In the genomic region with DNA sequence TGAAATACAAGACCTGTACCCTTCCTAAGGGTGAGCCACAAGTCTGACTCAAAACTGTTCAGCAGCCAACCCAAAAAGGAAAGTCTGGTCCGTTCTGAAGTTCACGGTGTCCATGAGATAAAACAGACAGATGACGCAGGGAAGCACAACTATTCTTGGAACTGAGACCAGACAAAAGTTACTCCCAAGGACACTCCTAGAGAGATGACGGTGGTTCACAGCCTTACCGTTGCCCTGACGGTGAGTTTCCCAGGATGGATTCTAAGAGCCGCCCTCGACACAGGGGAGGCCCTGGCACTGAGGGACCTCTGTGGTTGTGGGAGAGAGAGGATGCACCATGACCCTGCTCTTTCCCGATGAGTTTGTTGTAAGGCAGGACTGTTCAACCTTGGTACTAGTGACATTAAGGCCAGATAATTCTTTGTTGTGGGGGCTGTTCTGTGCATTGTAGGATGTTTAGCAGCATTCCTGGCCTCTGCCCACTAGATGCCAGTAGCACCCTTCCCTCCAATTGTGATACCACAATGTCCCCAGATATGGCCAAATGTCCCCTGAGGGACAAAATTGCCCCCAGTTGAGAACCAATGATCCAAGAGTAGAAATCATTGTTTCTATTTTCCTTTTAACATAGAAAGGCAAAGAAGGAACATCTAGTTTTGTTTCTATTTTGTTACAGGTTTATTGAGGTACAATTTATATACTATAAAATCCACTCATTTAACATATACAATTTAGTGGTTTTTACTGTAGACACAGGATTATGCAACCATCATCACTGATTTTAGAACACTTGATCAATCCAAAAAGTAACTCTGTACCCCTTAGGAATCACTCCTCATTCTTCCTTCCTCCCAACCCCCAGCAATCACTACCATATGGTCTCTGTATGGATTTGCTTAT, we compare ENCODE assay signal across 9 cellular contexts. TPM values are rescaled to one million over a fixed set of nuclear protein-coding genes. Genes with fewer than 3 reads are reported as not detected.
DNase-seq lines count a peak whose midpoint lies in the region; ATAC-seq and TF ChIP-seq lines count a peak whose summit lies in the region.
"Had no signal": no experiment of that assay in that cellular context is flagged by ENCODE, and none has a peak within 500 bp of the region (broad histone marks: within the 10 kb centered on the region; RNA-seq: fewer than 3 reads in every experiment).

No MANE protein-coding gene starts in this region.

- H3K36me3 ChIP-seq in heart left ventricle (no peaks in the 10 kb centered on the region), tibial nerve (no peaks in the 10 kb centered on the region), neuronal stem cell (replicated peaks in 1 of 2; ENCODE audit: control insufficient read depth in 2 of 2, insufficient read depth in 2 of 2, low read length in 2 of 2) (no peaks in the 10 kb centered on the region)

- H4K8ac ChIP-seq in neuronal stem cell (ENCODE audit: low read depth, low read length) = no peak overlapping the region

- H2BK5ac ChIP-seq in neuronal stem cell (ENCODE audit: low read length) = no peak overlapping the region

- intact Hi-C loops in activated naive CD4-positive, alpha-beta T cell treated with anti-CD3 and anti-CD28 coated beads for 36 hours (cut with micrococcal nuclease) = loop anchor here (1.0 kb wide), 1 partner anchor 78 kb away; no protein-coding TSS in a partner anchor
- intact Hi-C loops in heart left ventricle (cut with DNase I) = loop anchor here in 5 of 10 donors (1.0 to 5.0 kb wide), 4 partner anchors 43 to 78 kb away; a partner anchor contains a TSS

- no peak overlapping the region for H3K27ac Mint-ChIP-seq in activated naive CD4-positive, alpha-beta T cell treated with anti-CD3 and anti-CD28 coated beads for 36 hours
- H3K27ac Mint-ChIP-seq in T-helper 2 cell treated with Interferon-gamma antibody and Interleukin-4, amounts not matched to agents 5 μg/mL and 100 μg/mL, for 36 hours = no peak overlapping the region
- H3K27ac Mint-ChIP-seq: activated naive CD8-positive, alpha-beta T cell had no signal

- no peak overlapping the region for H3K18ac ChIP-seq in neuronal stem cell (ENCODE audit: low read length)

- no peaks in the 10 kb centered on the region for H3K79me1 ChIP-seq in neuronal stem cell (ENCODE audit: low read depth, low read length)

- H3K9me3 ChIP-seq in heart left ventricle (no peaks in the 10 kb centered on the region), tibial nerve (no peaks in the 10 kb centered on the region), neuronal stem cell (replicated peaks in 1 of 2; ENCODE audit: control insufficient read depth in 2 of 2, insufficient read depth in 1 of 2, low read depth in 1 of 2, low read length in 2 of 2) (no peaks in the 10 kb centered on the region)

- peak; percentile 91 to 93 (median 92) for ATAC-seq in heart left ventricle

- peak; percentile 59 to 61 for TF ChIP-seq POLR2A in heart left ventricle (IDR thresholded peaks at IDR 0.05)
- TF ChIP-seq POLR2A in tibial nerve (IDR thresholded peaks at IDR 0.05) = no peak

- TF ChIP-seq CTCF in heart left ventricle (IDR thresholded peaks at IDR 0.05) = peak; percentile 21 to 59 (median 49)
- TF ChIP-seq CTCF in tibial nerve (IDR thresholded peaks at IDR 0.05) = peak; percentile 38 to 50 (median 48)

- no peak overlapping the region for H3K9ac ChIP-seq in neuronal stem cell (ENCODE audit: low read depth, low read length, poor library complexity)

- no peak overlapping the region for H3K4me3 Mint-ChIP-seq in activated naive CD4-positive, alpha-beta T cell treated with anti-CD3 and anti-CD28 coated beads for 36 hours
- H3K4me3 Mint-ChIP-seq in T-helper 2 cell treated with Interferon-gamma antibody and Interleukin-4, amounts not matched to agents 5 μg/mL and 100 μg/mL, for 36 hours = no peak overlapping the region
- H3K4me3 Mint-ChIP-seq: activated naive CD8-positive, alpha-beta T cell had no signal

- no peaks in the 10 kb centered on the region for H3K36me3 Mint-ChIP-seq in activated naive CD4-positive, alpha-beta T cell treated with anti-CD3 and anti-CD28 coated beads for 36 hours (ENCODE audit: low read depth)
- H3K36me3 Mint-ChIP-seq in T-helper 2 cell treated with Interferon-gamma antibody and Interleukin-4, amounts not matched to agents 5 μg/mL and 100 μg/mL, for 36 hours (ENCODE audit: low read depth) = no peaks in the 10 kb centered on the region
- H3K36me3 Mint-ChIP-seq: activated naive CD8-positive, alpha-beta T cell had no signal

- H3K14ac ChIP-seq in neuronal stem cell (ENCODE audit: low read length) = no peak overlapping the region

- no peak overlapping the region for H3K23ac ChIP-seq in neuronal stem cell (ENCODE audit: low read depth, low read length, poor library complexity)

- H3K4me2 ChIP-seq in neuronal stem cell (ENCODE audit: insufficient read depth, low read length, poor library complexity, severe bottlenecking) = no peak overlapping the region

- 10 to 28% (median 26%) methylated on average over 9 of the region's 9 CpGs for WGBS in heart left ventricle, 4 donors
- 47 to 56% methylated on average over 9 of the region's 9 CpGs for WGBS in tibial nerve, 2 donors
- WGBS in neuronal stem cell (ENCODE audit: extremely low coverage in 2 of 2, insufficient read length in 2 of 2, insufficient replicate concordance in 1 of 2), 2 donors = no CpG with 5 or more reads among the region's 9 CpGs

- no peak overlapping the region for H2AK5ac ChIP-seq in neuronal stem cell (ENCODE audit: low read depth, low read length)

- no peak overlapping the region for H2BK120ac ChIP-seq in neuronal stem cell (ENCODE audit: low read depth, low read length)

- H3K9me3 Mint-ChIP-seq in activated naive CD4-positive, alpha-beta T cell treated with anti-CD3 and anti-CD28 coated beads for 36 hours = no peaks in the 10 kb centered on the region
- H3K9me3 Mint-ChIP-seq in T-helper 2 cell treated with Interferon-gamma antibody and Interleukin-4, amounts not matched to agents 5 μg/mL and 100 μg/mL, for 36 hours = no peaks in the 10 kb centered on the region

- H3K4me1 Mint-ChIP-seq in activated naive CD4-positive, alpha-beta T cell treated with anti-CD3 and anti-CD28 coated beads for 36 hours (ENCODE audit: low read depth) = no peaks in the 10 kb centered on the region
- peaks cover 2% of the 10 kb centered on the region for H3K4me1 Mint-ChIP-seq in T-helper 2 cell treated with Interferon-gamma antibody and Interleukin-4, amounts not matched to agents 5 μg/mL and 100 μg/mL, for 36 hours (ENCODE audit: low read depth)

- peak; percentile 23 to 33 for TF ChIP-seq EP300 in tibial nerve (IDR thresholded peaks at IDR 0.05)

- no peak overlapping the region for H2BK12ac ChIP-seq in neuronal stem cell (ENCODE audit: low read length)

- H3K4me3 ChIP-seq in heart left ventricle = peak overlapping the region in 5 of 12 donors; percentile 0 to 21 (median 10)
- no peak overlapping the region for H3K4me3 ChIP-seq in tibial nerve
- H3K4me3 ChIP-seq in neuronal stem cell (ENCODE audit: low read length in 2 of 2) = no peak overlapping the region

- H4K91ac ChIP-seq in neuronal stem cell (ENCODE audit: low read depth, low read length, poor library complexity) = no peak overlapping the region

- H3K4me1 ChIP-seq in heart left ventricle (peaks cover 0 to 35% (median 12%) of the 10 kb centered on the region in 12 donors), tibial nerve (peaks cover 0 to 11% (median 0%) of the 10 kb centered on the region in 4 donors), neuronal stem cell (ENCODE audit: control insufficient read depth in 2 of 2, insufficient read depth in 1 of 2, low read depth in 1 of 2, low read length in 2 of 2) (no peaks in the 10 kb centered on the region)

- CTCF ChIA-PET in activated naive CD4-positive, alpha-beta T cell treated with anti-CD3 and anti-CD28 coated beads for 36 hours (lab: Charles Lee) = interaction anchor here (0.9 to 2.5 kb wide), 2 partner anchors 13 to 78 kb away, joined by 4 to 13 read pairs; no protein-coding TSS in a partner anchor

- H2AFZ ChIP-seq in neuronal stem cell (ENCODE audit: low read length) = no peak overlapping the region

- H3K27ac ChIP-seq in heart left ventricle (peak overlapping the region; percentile 79 to 94 (median 91)), tibial nerve (peak overlapping the region in 1 of 4 donors; percentile 44), neuronal stem cell (replicated peaks; ENCODE audit: low read length) (no peak overlapping the region)

- no peak overlapping the region for H3K4ac ChIP-seq in neuronal stem cell (ENCODE audit: low read length)

- no peak overlapping the region for H2BK15ac ChIP-seq in neuronal stem cell (ENCODE audit: low read length)

- DNase-seq in activated naive CD4-positive, alpha-beta T cell treated with anti-CD3 and anti-CD28 coated beads for 36 hours = peak; percentile 29
- DNase-seq in activated naive CD4-positive, alpha-beta T cell treated with anti-CD3 and anti-CD28 coated beads, Interleukin-2, amount 50 U/mL, for 16 hours = no peak
- peak; percentile 59 for DNase-seq in RKO (ENCODE audit: low spot score)
- peak in 4 of 5 donors; percentile 46 to 85 (median 63) for DNase-seq in heart left ventricle
- no peak for DNase-seq in tibial nerve (ENCODE audit: low spot score in 2 of 2)
- no peak for DNase-seq in T-helper 2 cell
- DNase-seq in neuronal stem cell (ENCODE audit: low spot score) = no peak
- DNase-seq in T-helper 2 cell treated with Interferon-gamma antibody and Interleukin-4, amounts not matched to agents 5 μg/mL and 100 μg/mL, for 36 hours (ENCODE audit: low spot score) = no peak

- no peaks in the 10 kb centered on the region for H3K27me3 Mint-ChIP-seq in activated naive CD4-positive, alpha-beta T cell treated with anti-CD3 and anti-CD28 coated beads for 36 hours (ENCODE audit: low read depth)
- peaks cover 15% of the 10 kb centered on the region for H3K27me3 Mint-ChIP-seq in T-helper 2 cell treated with Interferon-gamma antibody and Interleukin-4, amounts not matched to agents 5 μg/mL and 100 μg/mL, for 36 hours (ENCODE audit: low read depth)
- H3K27me3 Mint-ChIP-seq: activated naive CD8-positive, alpha-beta T cell had no signal

- H3K27me3 ChIP-seq in heart left ventricle (no peaks in the 10 kb centered on the region), tibial nerve (no peaks in the 10 kb centered on the region), neuronal stem cell (ENCODE audit: control insufficient read depth in 3 of 3, insufficient read depth in 3 of 3, low read depth in 1 of 3, low read length in 3 of 3) (peaks cover 0 to 19% (median 2%) of the 10 kb centered on the region in 3 experiments)

RNA-seq across cellular contexts. Expression of a gene that starts 23.0 kb away (rescaled TPM):
- total RNA-seq in activated naive CD4-positive, alpha-beta T cell treated with anti-CD3 and anti-CD28 coated beads for 36 hours = not detected
- total RNA-seq in heart left ventricle (not detected), tibial nerve (not detected)
- polyA plus RNA-seq in heart left ventricle = not detected
- not detected for polyA plus RNA-seq in neuronal stem cell (2013, experiment 1 of 2)
- polyA plus RNA-seq in neuronal stem cell (2013, experiment 2 of 2) = not detected

RNA-seq across cellular contexts. Expression of a gene that starts 48.0 kb away (rescaled TPM):
- total RNA-seq in activated naive CD4-positive, alpha-beta T cell treated with anti-CD3 and anti-CD28 coated beads for 36 hours = 1 to 10 TPM; 3.9 to 4.8 TPM
- total RNA-seq in heart left ventricle (1,000 to 10,000 TPM in 1 of 9 donors, 100 to 1,000 TPM in 8; 199 to 1,007 (median 620) TPM), tibial nerve (100 to 1,000 TPM; 118 to 192 (median 146) TPM)
- 100 to 1,000 TPM; 173 to 573 TPM for polyA plus RNA-seq in heart left ventricle
- polyA plus RNA-seq in neuronal stem cell (2013, experiment 1 of 2) = 59.4 TPM
- 56.0 TPM for polyA plus RNA-seq in neuronal stem cell (2013, experiment 2 of 2)

RNA-seq across cellular contexts. Expression of a gene that starts 56.1 kb away (rescaled TPM):
- total RNA-seq in activated naive CD4-positive, alpha-beta T cell treated with anti-CD3 and anti-CD28 coated beads for 36 hours = 100 to 1,000 TPM; 118 to 124 TPM
- total RNA-seq in heart left ventricle (100 to 1,000 TPM in 5 of 9 donors, 10 to 100 TPM in 4; 71.3 to 173 (median 131) TPM), tibial nerve (100 to 1,000 TPM; 212 to 322 (median 264) TPM)
- polyA plus RNA-seq in heart left ventricle = 100 to 1,000 TPM; 187 to 314 TPM
- polyA plus RNA-seq in neuronal stem cell (2013, experiment 1 of 2) = 97.5 TPM
- 97.1 TPM for polyA plus RNA-seq in neuronal stem cell (2013, experiment 2 of 2)

Comparison
In these comparisons a context has a peak if more than half of its experiments do, and no peak if none do; other contexts are left out.
1. DNase-seq: peak in activated naive CD4-positive, alpha-beta T cell treated with anti-CD3 and anti-CD28 coated beads for 36 hours (single experiment), RKO (single experiment) and heart left ventricle (4 of 5); none in activated naive CD4-positive, alpha-beta T cell treated with anti-CD3 and anti-CD28 coated beads, Interleukin-2, amount 50 U/mL, for 16 hours (single experiment), tibial nerve (0 of 2), T-helper 2 cell (0 of 5), neuronal stem cell (single experiment) and T-helper 2 cell treated with Interferon-gamma antibody and Interleukin-4, amounts not matched to agents 5 μg/mL and 100 μg/mL, for 36 hours (single experiment).
2. POLR2A ChIP-seq: peak in heart left ventricle (2 of 2); none in tibial nerve (0 of 2).
3. RNA of a gene that starts 48.0 kb away (total RNA-seq): 199 to 1,007 TPM in heart left ventricle and 118 to 192 TPM in tibial nerve; 3.9 to 4.8 TPM in activated naive CD4-positive, alpha-beta T cell treated with anti-CD3 and anti-CD28 coated beads for 36 hours; every median in the first group is over 10 times any median in the second.